ENCODE assay signal across 24 cellular contexts in the genomic region with DNA sequence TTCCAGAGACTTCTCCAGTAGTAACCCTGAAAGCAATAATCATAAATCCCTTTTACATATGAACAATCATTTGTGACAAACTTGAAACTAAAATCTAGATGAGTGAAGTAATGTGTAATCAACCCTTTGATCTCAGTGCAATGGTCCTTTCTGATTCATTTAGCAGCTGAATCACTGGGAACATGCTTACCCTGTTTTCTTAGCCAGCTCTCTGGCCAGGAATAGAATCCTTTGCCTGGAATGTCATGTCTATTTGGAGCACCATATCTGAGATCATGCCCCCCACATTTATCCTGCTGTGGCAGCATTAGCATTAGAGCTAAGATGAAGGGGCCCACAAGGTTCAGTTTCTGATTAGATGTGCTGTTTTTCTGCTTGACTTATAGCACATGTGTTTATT.
DNase-seq lines count a peak whose midpoint lies in the region; ATAC-seq and TF ChIP-seq lines count a peak whose summit lies in the region.
"Had no signal": no experiment of that assay in that cellular context is flagged by ENCODE, and none has a peak within 500 bp of the region (broad histone marks: within the 10 kb centered on the region; RNA-seq: fewer than 3 reads in every experiment).

No MANE protein-coding gene starts in this region.

- H3K27me3 ChIP-seq in SK-N-SH (ENCODE audit: insufficient read depth) (no peaks in the 10 kb centered on the region), heart right ventricle (no peaks in the 10 kb centered on the region)
- H3K27me3 ChIP-seq: body of pancreas, colonic mucosa, neural progenitor cell, spleen, upper lobe of right lung had no signal

- intact Hi-C loops in heart right ventricle (cut with DNase I), result loop anchor here in 4 of 10 donors (5.0 to 10.0 kb wide), 4 partner anchors 32 to 435 kb away; a partner anchor contains a TSS

- no peaks in the 10 kb centered on the region for H3F3A ChIP-seq in SK-N-SH (replicated peaks; ENCODE audit: insufficient read depth)

- no peaks in the 10 kb centered on the region for H3K9me3 ChIP-seq in SK-N-SH
- peaks cover 0 to 49% (median 7%) of the 10 kb centered on the region in 11 donors for H3K9me3 ChIP-seq in heart right ventricle
- H3K9me3 ChIP-seq: body of pancreas, Caco-2, colonic mucosa had no signal

- POLR2A ChIA-PET in SK-N-SH (lab: Yijun Ruan, JAX), result no interaction called here

- no peak for TF ChIP-seq EP300 in SK-N-SH (IDR thresholded peaks at IDR 0.05; ENCODE audit: borderline replicate concordance in 1 of 2, low read depth in 1 of 2, low read length in 1 of 2)

- H2AFZ ChIP-seq in SK-N-SH (ENCODE audit: low read depth), result no peak overlapping the region
- H2AFZ ChIP-seq: neural progenitor cell had no signal

- H3K4me2 ChIP-seq in SK-N-SH, result no peak overlapping the region
- H3K4me2 ChIP-seq: neural progenitor cell had no signal

- H3K4me3 ChIP-seq in SK-N-SH (ENCODE audit: low read depth in 2 of 2, low read length in 1 of 2) (no peak overlapping the region), heart right ventricle (no peak overlapping the region)
- H3K4me3 ChIP-seq: body of pancreas, colonic mucosa, neural progenitor cell, spleen, upper lobe of right lung had no signal

- TF ChIP-seq CTCF in SK-N-SH (IDR thresholded peaks at IDR 0.05), result no peak
- TF ChIP-seq CTCF in heart right ventricle (IDR thresholded peaks at IDR 0.05), result no peak

- no peaks in the 10 kb centered on the region for H3K4me1 ChIP-seq in SK-N-SH (ENCODE audit: control insufficient read depth in 1 of 2, insufficient read depth in 2 of 2, low read depth in 1 of 2, low read length in 1 of 2)
- peaks cover 2 to 57% (median 41%) of the 10 kb centered on the region in 9 donors for H3K4me1 ChIP-seq in heart right ventricle
- H3K4me1 ChIP-seq: body of pancreas, Caco-2, colonic mucosa, spleen, upper lobe of right lung had no signal

- DNase-seq in SK-N-SH (no peak), heart right ventricle (peak in 1 of 2 donors; percentile 33), mucosa of gallbladder (ENCODE audit: low spot score) (peak; percentile 26), iPS-NIHi7 (ENCODE audit: extremely low spot score) (no peak), NCI-H1092 (lab: John Stamatoyannopoulos, UW) (no peak)
- DNase-seq in activated effector memory CD4-positive, alpha-beta T cell treated with Interleukin-2 at 50 U/mL for 16 hours, result no peak
- DNase-seq: activated T-cell treated with anti-CD3 and anti-CD28 coated beads, Interleukin-2, amount 50 U/mL, for 48 hours; body of pancreas; Caco-2; colonic mucosa; EL; endodermal cell; H9; hippocampal formation; kidney; NCI-H1048; NCI-H2081; NCI-H510A treated with DMSO at 0.1 percent for 48 hours; spleen; T-cell; upper lobe of right lung had no signal

- H3K36me3 ChIP-seq in SK-N-SH (replicated peaks in 1 of 2; ENCODE audit: control insufficient read depth in 1 of 2, insufficient read depth in 2 of 2, low read length in 1 of 2), result no peaks in the 10 kb centered on the region
- H3K36me3 ChIP-seq in heart right ventricle, result no peaks in the 10 kb centered on the region
- H3K36me3 ChIP-seq: colonic mucosa, neural progenitor cell, spleen, upper lobe of right lung had no signal

- no peak for TF ChIP-seq RAD21 in SK-N-SH (IDR thresholded peaks at IDR 0.05; ENCODE audit: low read length)

- no peaks in the 10 kb centered on the region for H3K9me2 ChIP-seq in SK-N-SH

- no peak overlapping the region for H3K9ac ChIP-seq in SK-N-SH
- H3K9ac ChIP-seq: neural progenitor cell had no signal

- CTCF ChIA-PET in SK-N-SH (lab: Yijun Ruan, JAX), result no interaction called here

- ATAC-seq in SK-N-SH treated with all-trans-retinoic acid at 6 μM for 48 hours, result no peak
- ATAC-seq in heart right ventricle, result peak; percentile 79 to 96 (median 91)
- ATAC-seq in HG02938 (IDR thresholded peaks at IDR 0.05; ENCODE audit: unreplicated experiment), result no peak
- ATAC-seq: body of pancreas, T-cell, upper lobe of right lung had no signal

- H3K27ac ChIP-seq in SK-N-SH (ENCODE audit: low read depth in 2 of 2, low read length in 1 of 2), result no peak overlapping the region
- H3K27ac ChIP-seq in heart right ventricle, result peak overlapping the region; percentile 41 to 89 (median 78)
- H3K27ac ChIP-seq: body of pancreas, colonic mucosa, neural progenitor cell, spleen, upper lobe of right lung had no signal

- no peaks in the 10 kb centered on the region for H4K20me1 ChIP-seq in SK-N-SH (ENCODE audit: insufficient read depth)

- no peaks in the 10 kb centered on the region for H3K79me2 ChIP-seq in SK-N-SH (ENCODE audit: insufficient read depth)

TF ChIP-seq in SK-N-SH treated with all-trans-retinoic acid at 6 μM for 48 hours, 23 proteins besides CTCF, POLR2A, EP300 and RAD21:
- TF ChIP-seq ZFP3 (CRISPR knock-in tag; IDR thresholded peaks at IDR 0.05), result no peak
- TF ChIP-seq ZFP30 (CRISPR knock-in tag; IDR thresholded peaks at IDR 0.05), result no peak
- TF ChIP-seq, protein P1, sequence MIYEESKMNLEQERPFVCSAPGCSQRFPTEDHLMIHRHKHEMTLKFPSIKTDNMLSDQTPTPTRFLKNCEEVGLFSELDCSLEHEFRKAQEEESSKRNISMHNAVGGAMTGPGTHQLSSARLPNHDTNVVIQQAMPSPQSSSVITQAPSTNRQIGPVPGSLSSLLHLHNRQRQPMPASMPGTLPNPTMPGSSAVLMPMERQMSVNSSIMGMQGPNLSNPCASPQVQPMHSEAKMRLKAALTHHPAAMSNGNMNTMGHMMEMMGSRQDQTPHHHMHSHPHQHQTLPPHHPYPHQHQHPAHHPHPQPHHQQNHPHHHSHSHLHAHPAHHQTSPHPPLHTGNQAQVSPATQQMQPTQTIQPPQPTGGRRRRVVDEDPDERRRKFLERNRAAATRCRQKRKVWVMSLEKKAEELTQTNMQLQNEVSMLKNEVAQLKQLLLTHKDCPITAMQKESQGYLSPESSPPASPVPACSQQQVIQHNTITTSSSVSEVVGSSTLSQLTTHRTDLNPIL (CRISPR knock-in tag; IDR thresholded peaks at IDR 0.05; ENCODE audit: low read depth), result no peak
- no peak for TF ChIP-seq ARNTL (CRISPR knock-in tag; IDR thresholded peaks at IDR 0.05; ENCODE audit: borderline replicate concordance, low read depth)
- 0 out of 2 replicates have a peak, but pooled peaks have one; percentile 24 for TF ChIP-seq ISL1 (CRISPR knock-in tag; IDR thresholded peaks at IDR 0.05)

TF ChIP-seq in SK-N-SH, 30 proteins besides CTCF, POLR2A, EP300 and RAD21:
- TF ChIP-seq, protein P2, sequence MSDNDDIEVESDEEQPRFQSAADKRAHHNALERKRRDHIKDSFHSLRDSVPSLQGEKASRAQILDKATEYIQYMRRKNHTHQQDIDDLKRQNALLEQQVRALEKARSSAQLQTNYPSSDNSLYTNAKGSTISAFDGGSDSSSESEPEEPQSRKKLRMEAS (IDR thresholded peaks at IDR 0.05; ENCODE audit: low read depth), result no peak
- TF ChIP-seq RFX5 (IDR thresholded peaks at IDR 0.05; ENCODE audit: low read length), result no peak
- TF ChIP-seq YY1 (IDR thresholded peaks at IDR 0.05; ENCODE audit: low read depth), result no peak
- TF ChIP-seq ELF1 (IDR thresholded peaks at IDR 0.05), result no peak
- no peak for TF ChIP-seq MXI1 (IDR thresholded peaks at IDR 0.05; ENCODE audit: low read depth, low read length)
- TF ChIP-seq POLR2AphosphoS5 (IDR thresholded peaks at IDR 0.05; ENCODE audit: low read depth, low read length), result no peak

Comparison
In these comparisons a context has a peak if more than half of its experiments do, and no peak if none do; other contexts are left out.
1. ATAC-seq: peak in heart right ventricle (8 of 8); none in SK-N-SH treated with all-trans-retinoic acid at 6 μM for 48 hours (single experiment) and HG02938 (single experiment).
2. H3K27ac ChIP-seq: peak in heart right ventricle (10 of 10); none in SK-N-SH (0 of 2).